ENCODE assay signal across 17 cellular contexts in genomic region chr7:93016681-93017349, GRCh38.
DNase-seq lines count a peak whose midpoint lies in the region; ATAC-seq and TF ChIP-seq lines count a peak whose summit lies in the region.
"Had no signal": no experiment of that assay in that cellular context is flagged by ENCODE, and none has a peak within 500 bp of the region (broad histone marks: within the 10 kb centered on the region; RNA-seq: fewer than 3 reads in every experiment).

No MANE protein-coding gene starts in this region.

- H3K4me1 ChIP-seq in SJSA1 (replicated peaks), result peaks cover 64% of the 10 kb centered on the region
- H3K4me1 ChIP-seq in hepatocyte (ENCODE audit: insufficient read depth), result peaks cover 42% of the 10 kb centered on the region
- peaks cover 5% of the 10 kb centered on the region for H3K4me1 ChIP-seq in psoas muscle
- H3K4me1 ChIP-seq: BE2C had no signal

- no peak for TF ChIP-seq CTCF in hepatocyte (IDR thresholded peaks at IDR 0.05; ENCODE audit: poor library complexity)
- TF ChIP-seq CTCF in psoas muscle (IDR thresholded peaks at IDR 0.05), result no peak

- DNase-seq in EL, result peak; percentile 34
- no peak for DNase-seq in SJSA1 (ENCODE audit: low read depth in 1 of 2, low spot score in 2 of 2)
- no peak for DNase-seq in hepatocyte (ENCODE audit: low spot score)
- no peak for DNase-seq in psoas muscle
- DNase-seq in cortex of kidney (lab: John Stamatoyannopoulos, UW), result no peak
- DNase-seq in SW480 (ENCODE audit: low spot score), result no peak
- no peak for DNase-seq in activated CD4-positive, CD25-positive, alpha-beta regulatory T cell (lab: John Stamatoyannopoulos, UW)
- DNase-seq: activated CD4-positive, CD25-positive, alpha-beta regulatory T cell treated with anti-CD3 and anti-CD28 coated beads, Interleukin-2, amount 50 U/mL, for 72 hours; BE2C; DMS153; effector memory CD4-positive, alpha-beta T cell; NCI-H1105 treated with DMSO at 0.1 percent for 48 hours; NCI-H446 treated with DMSO at 0.1 percent for 48 hours; ovary; stimulated activated naive CD8-positive, alpha-beta T cell treated with anti-CD3 and anti-CD28 coated beads, Interleukin-15, Interleukin-2, amounts not matched to agents 100 U/mL and 50 U/mL, for 24 hours had no signal

- no peaks in the 10 kb centered on the region for H3K9me3 ChIP-seq in SJSA1 (replicated peaks)
- H3K9me3 ChIP-seq in hepatocyte (ENCODE audit: low read depth), result no peaks in the 10 kb centered on the region
- H3K9me3 ChIP-seq in psoas muscle, result no peaks in the 10 kb centered on the region
- H3K9me3 ChIP-seq: BE2C, ovary had no signal

- H3K4me3 ChIP-seq in SJSA1 (no peak overlapping the region), hepatocyte (no peak overlapping the region), psoas muscle (no peak overlapping the region)
- H3K4me3 ChIP-seq: ovary had no signal

- H3K27me3 ChIP-seq in SJSA1 (replicated peaks) (no peaks in the 10 kb centered on the region), hepatocyte (no peaks in the 10 kb centered on the region), psoas muscle (ENCODE audit: insufficient read depth in 3 of 3, low read length in 2 of 3) (no peaks in the 10 kb centered on the region)
- H3K27me3 ChIP-seq: BE2C, foreskin keratinocyte, ovary had no signal

- peak overlapping the region; percentile 89 for H3K27ac ChIP-seq in SJSA1
- peak overlapping the region; percentile 80 for H3K27ac ChIP-seq in hepatocyte
- H3K27ac ChIP-seq in psoas muscle, result peak overlapping the region; percentile 47
- H3K27ac ChIP-seq: foreskin keratinocyte, ovary had no signal

- H4K20me1 ChIP-seq in hepatocyte (ENCODE audit: insufficient read depth, poor library complexity, severe bottlenecking), result no peaks in the 10 kb centered on the region

- no peaks in the 10 kb centered on the region for H3K79me2 ChIP-seq in hepatocyte

- H3K36me3 ChIP-seq in SJSA1 (no peaks in the 10 kb centered on the region), hepatocyte (replicated peaks; ENCODE audit: insufficient read depth, low read depth) (no peaks in the 10 kb centered on the region), psoas muscle (ENCODE audit: insufficient read depth in 1 of 2, low read depth in 1 of 2) (no peaks in the 10 kb centered on the region)
- H3K36me3 ChIP-seq: BE2C, ovary had no signal

- intact Hi-C loops in psoas muscle (cut with DNase I), result no loop called here

- no peaks in the 10 kb centered on the region for H3K9me2 ChIP-seq in hepatocyte (replicated peaks; ENCODE audit: insufficient read depth)

- H2AFZ ChIP-seq in hepatocyte, result peak overlapping the region; percentile 37

- WGBS in hepatocyte (ENCODE audit: low lambda C conversion rate, missing lambda C conversion rate), result 48% methylated on average over 8 of the region's 8 CpGs
- WGBS in psoas muscle, 3 donors, result 43 to 47% (median 46%) methylated on average over 8 of the region's 8 CpGs

- ATAC-seq in psoas muscle (no peak), GM21529 (IDR thresholded peaks at IDR 0.05; ENCODE audit: unreplicated experiment) (no peak)
- ATAC-seq: stimulated activated naive CD8-positive, alpha-beta T cell treated with anti-CD3 and anti-CD28 coated beads, Interleukin-15, Interleukin-2, amounts not matched to agents 100 U/mL and 50 U/mL, for 24 hours had no signal

- H3K4me2 ChIP-seq in hepatocyte, result peak overlapping the region; percentile 12
